7 cellular contexts compared by ENCODE assay signal in genomic region chr3:94336076-94336741, GRCh38.
A peak's percentile ranks its signal among the peaks of the same experiment; 100 is the strongest.
DNase-seq lines count a peak whose midpoint lies in the region; ATAC-seq and TF ChIP-seq lines count a peak whose summit lies in the region.

No MANE protein-coding gene starts in this region.

- peaks cover 6 to 19% of the 10 kb centered on the region in 2 donors for H3K9me3 Mint-ChIP-seq in effector memory CD8-positive, alpha-beta T cell
- peaks cover 0 to 13% (median 8%) of the 10 kb centered on the region in 6 donors for H3K9me3 Mint-ChIP-seq in immature natural killer cell

- no peak for ATAC-seq in effector memory CD8-positive, alpha-beta T cell (replicated peaks)

- no peak overlapping the region for H3K9ac ChIP-seq in OCI-LY1 (ENCODE audit: low read length)

- no peak overlapping the region for H3K27ac Mint-ChIP-seq in effector memory CD8-positive, alpha-beta T cell
- H3K27ac Mint-ChIP-seq in immature natural killer cell: no peak overlapping the region

- no peaks in the 10 kb centered on the region for H3K9me2 ChIP-seq in OCI-LY1 (ENCODE audit: low read depth, low read length)

- no peaks in the 10 kb centered on the region for H3K4me1 Mint-ChIP-seq in effector memory CD8-positive, alpha-beta T cell (ENCODE audit: low read depth in 2 of 2)
- no peaks in the 10 kb centered on the region for H3K4me1 Mint-ChIP-seq in immature natural killer cell

- H3K79me2 ChIP-seq in OCI-LY1 (ENCODE audit: insufficient read depth, low read length): no peaks in the 10 kb centered on the region

- no peaks in the 10 kb centered on the region for H3K36me3 ChIP-seq in OCI-LY1 (ENCODE audit: insufficient read depth, low read length)

- H3K9me3 ChIP-seq in OCI-LY1 (ENCODE audit: low read length): no peaks in the 10 kb centered on the region

- H2AFZ ChIP-seq in OCI-LY1 (ENCODE audit: low read length): no peak overlapping the region

- H3F3A ChIP-seq in OCI-LY1 (ENCODE audit: insufficient read depth, low read length): no peaks in the 10 kb centered on the region

- no peak overlapping the region for H3K4me3 Mint-ChIP-seq in effector memory CD8-positive, alpha-beta T cell
- H3K4me3 Mint-ChIP-seq in immature natural killer cell: no peak overlapping the region

- no peaks in the 10 kb centered on the region for H4K20me1 ChIP-seq in OCI-LY1 (ENCODE audit: insufficient read depth, low read length)

- DNase-seq in H4 (ENCODE audit: low spot score) (peak; percentile 58), foreskin fibroblast (peak; percentile 2 to 8), retinal pigment epithelial cell (ENCODE audit: low read depth) (peak; percentile 49), NCI-H2029 (lab: John Stamatoyannopoulos, UW) (no peak), immature natural killer cell (no peak)
- no peak for DNase-seq in effector memory CD8-positive, alpha-beta T cell

- no peaks in the 10 kb centered on the region for H3K27me3 ChIP-seq in OCI-LY1 (ENCODE audit: insufficient read depth, low read length)

- TF ChIP-seq CTCF in OCI-LY1 (IDR thresholded peaks at IDR 0.05; ENCODE audit: low read length): peak; percentile 30; the same call in 1 of the 2 replicates
- TF ChIP-seq CTCF in foreskin fibroblast (IDR thresholded peaks at IDR 0.05; ENCODE audit: low read depth, low read length): peak; percentile 30
- TF ChIP-seq CTCF in retinal pigment epithelial cell (conservative IDR thresholded peaks at IDR 0.05; ENCODE audit: low read depth, low read length): peak; percentile 52

- H3K4me3 ChIP-seq in OCI-LY1 (ENCODE audit: low read depth, low read length, poor library complexity, severe bottlenecking): no peak overlapping the region
- H3K4me3 ChIP-seq in foreskin fibroblast (ENCODE audit: low read depth in 1 of 2, low read length in 2 of 2): no peak overlapping the region
- H3K4me3 ChIP-seq in retinal pigment epithelial cell (ENCODE audit: low read length): no peak overlapping the region

- no peaks in the 10 kb centered on the region for H3K4me1 ChIP-seq in OCI-LY1 (ENCODE audit: insufficient read depth, low read length, severe bottlenecking)

- H3K27me3 Mint-ChIP-seq in effector memory CD8-positive, alpha-beta T cell: no peaks in the 10 kb centered on the region
- H3K27me3 Mint-ChIP-seq in immature natural killer cell (ENCODE audit: low read depth in 3 of 3): no peaks in the 10 kb centered on the region

- no peak overlapping the region for H3K4me2 ChIP-seq in OCI-LY1 (ENCODE audit: low read length)

- H3K36me3 Mint-ChIP-seq in effector memory CD8-positive, alpha-beta T cell (ENCODE audit: insufficient read depth): no peaks in the 10 kb centered on the region
- H3K36me3 Mint-ChIP-seq in immature natural killer cell: no peaks in the 10 kb centered on the region

- H3K27ac ChIP-seq in OCI-LY1 (ENCODE audit: low read depth, low read length, poor library complexity, severe bottlenecking): no peak overlapping the region

Comparison
In these comparisons a context has a peak if more than half of its experiments do, and no peak if none do; other contexts are left out.
1. DNase-seq: peak in H4 (single experiment), foreskin fibroblast (2 of 2) and retinal pigment epithelial cell (single experiment); none in NCI-H2029 (single experiment), effector memory CD8-positive, alpha-beta T cell (0 of 3) and immature natural killer cell (0 of 3).
2. Peak in every context shown above with its lines, with median percentiles within 50 percentile points of each other: CTCF ChIP-seq.